ENCODE assay signal across 11 cellular contexts in the genomic region with DNA sequence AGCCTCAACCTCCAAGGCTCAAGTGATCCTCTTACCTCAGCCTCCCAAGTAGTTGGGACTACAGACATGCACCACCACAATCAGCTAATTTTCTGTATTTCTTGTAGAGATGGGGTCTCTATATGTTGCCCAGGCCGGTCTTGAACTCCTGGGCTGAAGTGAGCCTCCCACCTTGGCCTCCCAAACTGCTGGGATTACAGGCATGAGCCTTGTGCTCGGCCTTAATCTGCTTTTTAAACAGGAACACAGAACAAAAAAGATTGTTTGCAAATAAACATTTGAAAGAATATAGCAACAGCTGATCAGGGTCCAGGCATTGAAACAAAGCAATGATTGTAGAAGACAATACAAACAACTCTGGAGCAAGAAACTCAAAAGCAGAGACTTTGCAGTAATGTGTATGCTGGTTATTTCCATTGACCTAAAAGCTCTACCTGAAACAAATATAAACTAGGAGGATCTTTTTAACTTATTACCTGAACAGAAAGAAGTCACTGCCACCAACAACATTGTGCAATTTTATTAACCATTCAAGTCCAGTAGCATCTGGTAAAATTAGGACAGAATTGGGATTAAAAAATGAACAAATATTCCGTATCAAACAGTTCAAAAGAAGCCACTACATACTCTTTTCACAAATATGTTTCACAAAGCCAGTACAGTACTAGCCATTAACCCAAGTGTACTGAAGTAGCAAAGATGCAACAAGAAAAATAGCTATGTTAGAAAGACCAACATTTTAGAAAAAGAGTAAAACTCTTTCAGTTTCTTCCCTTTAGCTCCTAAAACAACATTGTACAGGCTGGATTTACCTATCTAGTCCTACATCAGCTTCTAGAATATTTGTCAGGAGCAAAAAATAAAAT. TPM values are rescaled to one million over a fixed set of nuclear protein-coding genes. Genes with fewer than 3 reads are reported as not detected.
DNase-seq lines count a peak whose midpoint lies in the region; ATAC-seq, FAIRE-seq and TF ChIP-seq lines count a peak whose summit lies in the region.
"Had no signal": no experiment of that assay in that cellular context is flagged by ENCODE, and none has a peak within 500 bp of the region (broad histone marks: within the 10 kb centered on the region; RNA-seq: fewer than 3 reads in every experiment).

No MANE protein-coding gene starts in this region.

- H3K79me2 ChIP-seq in HepG2 (ENCODE audit: insufficient read depth, low read length): no peaks in the 10 kb centered on the region

- no peak for TF ChIP-seq POLR2A in HepG2 (IDR thresholded peaks at IDR 0.05; ENCODE audit: insufficient read depth in 1 of 2, low read depth in 2 of 2, low read length in 2 of 2)

- WGBS in HepG2 (ENCODE audit: low lambda C conversion rate): 52% methylated on average over 3 of the region's 3 CpGs

- peak in 1 of 2 experiments; percentile 48; a peak in 1 of 4 replicates for TF ChIP-seq EP300 in HepG2 (IDR thresholded peaks at IDR 0.05; ENCODE audit: low read depth in 2 of 2, low read length in 2 of 2)
- no peak for TF ChIP-seq EP300 in HepG2 (CRISPR knock-in tag; IDR thresholded peaks at IDR 0.05; ENCODE audit: borderline replicate concordance)

- peak overlapping the region in 6 of 11 experiments; percentile 35 to 75 (median 54); a peak in 10 of 22 replicates for H3K4me2 ChIP-seq in BLaER1 treated with 17β-estradiol and CSF1 and Interleukin-3, amounts not matched to agents 10 nM and 100 nM
- H3K4me2 ChIP-seq in HepG2 (ENCODE audit: low read depth, low read length): peak overlapping the region; percentile 60

- BruUV-seq in HepG2 (replicated peaks; lab: Mats Ljungman, UMichigan): TSS peak; percentile 51

- DNase-seq in HepG2 (ENCODE audit: low spot score): peak; percentile 50
- DNase-seq in effector memory CD8-positive, alpha-beta T cell: no peak
- no peak for DNase-seq in activated T-cell treated with anti-CD3 and anti-CD28 coated beads, Interleukin-2, amount 50 U/mL, for 1 hour
- DNase-seq in activated CD4-positive, alpha-beta T cell treated with anti-CD3 and anti-CD28 coated beads for 36 hours: no peak
- no peak for DNase-seq in activated CD8-positive, alpha-beta memory T cell treated with anti-CD3 and anti-CD28 coated beads for 24 hours
- DNase-seq: foreskin fibroblast, NCI-H446 treated with DMSO at 0.1 percent for 48 hours had no signal

- no peaks in the 10 kb centered on the region for H3K36me3 Mint-ChIP-seq in effector memory CD8-positive, alpha-beta T cell (ENCODE audit: insufficient read depth)
- H3K36me3 Mint-ChIP-seq in activated CD4-positive, alpha-beta T cell treated with anti-CD3 and anti-CD28 coated beads for 36 hours (ENCODE audit: low read depth): peaks cover 39% of the 10 kb centered on the region

- H3K9me3 ChIP-seq in BLaER1 treated with 17β-estradiol and CSF1 and Interleukin-3, amounts not matched to agents 10 nM and 100 nM (replicated peaks in 1 of 11): peaks cover 37 to 75% (median 52%) of the 10 kb centered on the region in 11 experiments
- H3K9me3 ChIP-seq in HepG2 (ENCODE audit: low read length): no peaks in the 10 kb centered on the region

- H2AFZ ChIP-seq in HepG2 (ENCODE audit: low read length): peak overlapping the region; percentile 4

- TF ChIP-seq RAD21 in HepG2 (CRISPR knock-in tag; IDR thresholded peaks at IDR 0.05): no peak

- intact Hi-C loops in HepG2 (cut with micrococcal nuclease; ENCODE audit: unreplicated experiment): loop anchor here (2.0 to 5.0 kb wide), 2 partner anchors 14 to 33 kb away; a partner anchor contains a TSS
- intact Hi-C loops in activated CD4-positive, alpha-beta T cell treated with anti-CD3 and anti-CD28 coated beads for 36 hours (cut with DNase I, micrococcal nuclease): no loop called here

- no peak for TF ChIP-seq CTCF in HepG2 (CRISPR knock-in tag; IDR thresholded peaks at IDR 0.05)

- in situ Hi-C loops in HepG2 (cut with HindIII; ENCODE audit: extremely low pct_ligation_motif_present, low pct_unique_long_range_greater_than_20kb): no loop called here

- no peak for FAIRE-seq in HepG2 (lab: Jason Lieb, UNC)

- peaks cover 1 to 4% of the 10 kb centered on the region in 2 donors for H3K4me1 Mint-ChIP-seq in effector memory CD8-positive, alpha-beta T cell (ENCODE audit: low read depth in 2 of 2)
- peaks cover 7% of the 10 kb centered on the region for H3K4me1 Mint-ChIP-seq in activated CD4-positive, alpha-beta T cell treated with anti-CD3 and anti-CD28 coated beads for 36 hours

- no peak overlapping the region for H3K4me3 ChIP-seq in BLaER1 treated with 17β-estradiol and CSF1 and Interleukin-3, amounts not matched to agents 10 nM and 100 nM
- peak overlapping the region in 2 of 3 experiments; percentile 7 to 26; a peak in 1 of 6 replicates for H3K4me3 ChIP-seq in HepG2 (replicated peaks in 1 of 3; ENCODE audit: insufficient read depth in 1 of 3, low read depth in 2 of 3, low read length in 3 of 3)
- H3K4me3 ChIP-seq: skin epidermis had no signal

- H4K20me1 ChIP-seq in BLaER1 treated with 17β-estradiol and CSF1 and Interleukin-3, amounts not matched to agents 10 nM and 100 nM: no peaks in the 10 kb centered on the region
- no peaks in the 10 kb centered on the region for H4K20me1 ChIP-seq in HepG2 (ENCODE audit: insufficient read depth, low read length)

- H3K36me3 ChIP-seq in BLaER1 treated with 17β-estradiol and CSF1 and Interleukin-3, amounts not matched to agents 10 nM and 100 nM: peaks cover 9 to 26% (median 19%) of the 10 kb centered on the region in 11 experiments; a peak in 21 of 22 replicates
- H3K36me3 ChIP-seq in HepG2 (replicated peaks in 1 of 2; ENCODE audit: control insufficient read depth in 1 of 2, insufficient read depth in 2 of 2, low read length in 2 of 2): no peaks in the 10 kb centered on the region

- no peaks in the 10 kb centered on the region for H3K9me3 Mint-ChIP-seq in effector memory CD8-positive, alpha-beta T cell
- peaks cover 16% of the 10 kb centered on the region for H3K9me3 Mint-ChIP-seq in activated CD4-positive, alpha-beta T cell treated with anti-CD3 and anti-CD28 coated beads for 36 hours (ENCODE audit: low read depth)

- peak overlapping the region in 8 of 11 experiments; percentile 32 to 81 (median 68); a peak in 16 of 22 replicates for H3K27ac ChIP-seq in BLaER1 treated with 17β-estradiol and CSF1 and Interleukin-3, amounts not matched to agents 10 nM and 100 nM
- H3K27ac ChIP-seq in HepG2 (ENCODE audit: extremely low read length, insufficient read depth, low read length): peak overlapping the region; percentile 82

- POLR2A ChIA-PET in HepG2 (lab: Yijun Ruan, JAX): interaction anchor here (1.2 to 2.7 kb wide), 5 partner anchors 14 to 245 kb away, joined by 5 to 21 read pairs (median 6); a partner anchor contains a TSS
- POLR2A ChIA-PET in activated CD4-positive, alpha-beta T cell treated with anti-CD3 and anti-CD28 coated beads for 36 hours (lab: Charles Lee): interaction anchor here (1.0 kb wide), 1 partner anchor 182 kb away, joined by 3 read pairs; no protein-coding TSS in a partner anchor

- H3K27me3 ChIP-seq in BLaER1 treated with 17β-estradiol and CSF1 and Interleukin-3, amounts not matched to agents 10 nM and 100 nM: no peaks in the 10 kb centered on the region
- no peaks in the 10 kb centered on the region for H3K27me3 ChIP-seq in HepG2 (ENCODE audit: control insufficient read depth in 1 of 2, insufficient read depth in 2 of 2, low read length in 2 of 2)

- CTCF ChIA-PET in HepG2 (lab: Yijun Ruan, JAX; ENCODE audit: low intra/inter-chr PET ratio, low total read pairs): no interaction called here
- CTCF ChIA-PET in activated CD4-positive, alpha-beta T cell treated with anti-CD3 and anti-CD28 coated beads for 36 hours (lab: Charles Lee): interaction anchor here (0.6 kb wide), 2 partner anchors 11 to 1713 kb away, joined by 3 to 4 read pairs; no protein-coding TSS in a partner anchor

- no peak overlapping the region for H3K4me3 Mint-ChIP-seq in effector memory CD8-positive, alpha-beta T cell
- H3K4me3 Mint-ChIP-seq in activated CD4-positive, alpha-beta T cell treated with anti-CD3 and anti-CD28 coated beads for 36 hours: no peak overlapping the region

- H3K9ac ChIP-seq in BLaER1 treated with 17β-estradiol and CSF1 and Interleukin-3, amounts not matched to agents 10 nM and 100 nM: peak overlapping the region in 6 of 11 experiments; percentile 0 to 69 (median 64); a peak in 8 of 22 replicates
- peak overlapping the region; percentile 62 for H3K9ac ChIP-seq in HepG2 (ENCODE audit: insufficient read depth, low read depth, low read length)

- no peaks in the 10 kb centered on the region for H3K27me3 Mint-ChIP-seq in effector memory CD8-positive, alpha-beta T cell
- no peaks in the 10 kb centered on the region for H3K27me3 Mint-ChIP-seq in activated CD4-positive, alpha-beta T cell treated with anti-CD3 and anti-CD28 coated beads for 36 hours

- ATAC-seq in GM19351 (IDR thresholded peaks at IDR 0.05; ENCODE audit: unreplicated experiment) (peak; percentile 32), HG03442 (IDR thresholded peaks at IDR 0.05; ENCODE audit: unreplicated experiment) (peak; percentile 13), HepG2 (peak; percentile 84)
- no peak for ATAC-seq in effector memory CD8-positive, alpha-beta T cell (replicated peaks)
- ATAC-seq in activated CD4-positive, alpha-beta T cell treated with anti-CD3 and anti-CD28 coated beads for 36 hours: no peak

- no peak overlapping the region for H3K27ac Mint-ChIP-seq in effector memory CD8-positive, alpha-beta T cell
- H3K27ac Mint-ChIP-seq in activated CD4-positive, alpha-beta T cell treated with anti-CD3 and anti-CD28 coated beads for 36 hours: no peak overlapping the region

- peaks cover 0 to 25% (median 8%) of the 10 kb centered on the region in 10 experiments; a peak in 11 of 20 replicates for H3K4me1 ChIP-seq in BLaER1 treated with 17β-estradiol and CSF1 and Interleukin-3, amounts not matched to agents 10 nM and 100 nM
- H3K4me1 ChIP-seq in HepG2 (ENCODE audit: insufficient read depth, low read length): peaks cover 22% of the 10 kb centered on the region

RNA-seq across cellular contexts. Expression of a gene that starts 14.2 kb away (rescaled TPM):
- total RNA-seq in HepG2 (2016; rRNA removed; fragmentation: Illumina TruSeq; extraction: Trizol): 7.5 and 11.3 TPM in 2 replicates
- 7.7 and 9.1 TPM in 2 replicates for total RNA-seq in HepG2 (2016; cell fraction: cytosol; rRNA removed; fragmentation: Illumina TruSeq; extraction: Trizol; ENCODE audit: low read depth)
- 8.3 and 9.6 TPM in 2 replicates for total RNA-seq in HepG2 (2016; cell fraction: insoluble cytoplasmic fraction; rRNA removed; fragmentation: Illumina TruSeq; extraction: Trizol)
- total RNA-seq in HepG2 (2016; cell fraction: membrane; rRNA removed; fragmentation: Illumina TruSeq; extraction: Trizol): 8.9 and 9.0 TPM in 2 replicates
- 6.7 and 6.8 TPM in 2 replicates for total RNA-seq in HepG2 (2016; cell fraction: nucleus; rRNA removed; fragmentation: Illumina TruSeq; extraction: Trizol)
- 26.3 and 26.5 TPM in 2 replicates for polyA plus RNA-seq in HepG2 (2011; rRNA removed)
- 13.9 and 26.8 TPM in 2 replicates for polyA plus RNA-seq in HepG2 (2011; cell fraction: cytosol; rRNA removed)
- polyA plus RNA-seq in HepG2 (2011; cell fraction: nucleus; rRNA removed): 10.6 and 16.4 TPM in 2 replicates
- polyA plus RNA-seq in HepG2 (2012): 20.1 and 34.9 TPM in 2 replicates
- polyA plus RNA-seq in HepG2 (2016; cell fraction: cytosol; fragmentation: Illumina TruSeq; extraction: Trizol; ENCODE audit: low read depth): 3.8 and 4.5 TPM in 2 replicates
- 9.2 and 10.1 TPM in 2 replicates for polyA plus RNA-seq in HepG2 (2016; cell fraction: insoluble cytoplasmic fraction; fragmentation: Illumina TruSeq; extraction: Trizol; ENCODE audit: low read depth)
- polyA plus RNA-seq in HepG2 (2016; cell fraction: membrane; fragmentation: Illumina TruSeq; extraction: Trizol; ENCODE audit: low read depth): 7.3 and 8.2 TPM in 2 replicates
- 8.4 and 8.8 TPM in 2 replicates for polyA plus RNA-seq in HepG2 (2016; cell fraction: nucleus; fragmentation: Illumina TruSeq; extraction: Trizol; ENCODE audit: insufficient read depth, low read depth)
- polyA minus RNA-seq in HepG2 (2011; rRNA and poly(A)+ RNA removed; ENCODE audit: low replicate concordance): 3.4 and 6.6 TPM in 2 replicates
- polyA minus RNA-seq in HepG2 (2011; cell fraction: cytosol; rRNA and poly(A)+ RNA removed): 9.8 and 12.4 TPM in 2 replicates
- 15.1 and 20.8 TPM in 2 replicates for polyA minus RNA-seq in HepG2 (2011; cell fraction: nucleus; rRNA and poly(A)+ RNA removed)
- total RNA-seq in activated CD4-positive, alpha-beta T cell treated with anti-CD3 and anti-CD28 coated beads for 36 hours: 1 to 10 TPM; 5.1 to 5.8 TPM

RNA-seq across cellular contexts. Expression of a gene that starts 55.2 kb away (rescaled TPM):
- 0.93 and 1.1 TPM in 2 replicates for total RNA-seq in HepG2 (2016; rRNA removed; fragmentation: Illumina TruSeq; extraction: Trizol)
- total RNA-seq in HepG2 (2016; cell fraction: cytosol; rRNA removed; fragmentation: Illumina TruSeq; extraction: Trizol; ENCODE audit: low read depth): 0.30 and 0.44 TPM in 2 replicates
- 0.71 and 0.73 TPM in 2 replicates for total RNA-seq in HepG2 (2016; cell fraction: insoluble cytoplasmic fraction; rRNA removed; fragmentation: Illumina TruSeq; extraction: Trizol)
- total RNA-seq in HepG2 (2016; cell fraction: membrane; rRNA removed; fragmentation: Illumina TruSeq; extraction: Trizol): 0.56 and 1.1 TPM in 2 replicates
- total RNA-seq in HepG2 (2016; cell fraction: nucleus; rRNA removed; fragmentation: Illumina TruSeq; extraction: Trizol): 0.31 and 0.97 TPM in 2 replicates
- 0.29 and 0.62 TPM in 2 replicates for polyA plus RNA-seq in HepG2 (2011; rRNA removed)
- 0.21 and 0.33 TPM in 2 replicates for polyA plus RNA-seq in HepG2 (2011; cell fraction: cytosol; rRNA removed)
- polyA plus RNA-seq in HepG2 (2011; cell fraction: nucleus; rRNA removed): 0.23 and 0.28 TPM in 2 replicates
- polyA plus RNA-seq in HepG2 (2012): 0.71 and 1.0 TPM in 2 replicates
- 0.20 and 0.35 TPM in 2 replicates for polyA plus RNA-seq in HepG2 (2016; cell fraction: cytosol; fragmentation: Illumina TruSeq; extraction: Trizol; ENCODE audit: low read depth)
- polyA plus RNA-seq in HepG2 (2016; cell fraction: insoluble cytoplasmic fraction; fragmentation: Illumina TruSeq; extraction: Trizol; ENCODE audit: low read depth): 0.68 and 0.74 TPM in 2 replicates
- polyA plus RNA-seq in HepG2 (2016; cell fraction: membrane; fragmentation: Illumina TruSeq; extraction: Trizol; ENCODE audit: low read depth): 0.41 and 0.48 TPM in 2 replicates
- 0.51 and 0.63 TPM in 2 replicates for polyA plus RNA-seq in HepG2 (2016; cell fraction: nucleus; fragmentation: Illumina TruSeq; extraction: Trizol; ENCODE audit: insufficient read depth, low read depth)
- 0.10 and 0.19 TPM in 2 replicates for polyA minus RNA-seq in HepG2 (2011; rRNA and poly(A)+ RNA removed; ENCODE audit: low replicate concordance)
- polyA minus RNA-seq in HepG2 (2011; cell fraction: cytosol; rRNA and poly(A)+ RNA removed): 0.69 TPM in 1 of 2 replicates, not detected in the other
- 0.64 and 1.1 TPM in 2 replicates for polyA minus RNA-seq in HepG2 (2011; cell fraction: nucleus; rRNA and poly(A)+ RNA removed)
- 1 to 10 TPM in 1 of 2 experiments, under 1 TPM in 1; 0.35 to 1.4 TPM for total RNA-seq in activated CD4-positive, alpha-beta T cell treated with anti-CD3 and anti-CD28 coated beads for 36 hours

Comparison
In these comparisons a context has a peak if more than half of its experiments do, and no peak if none do; other contexts are left out.
1. H3K4me3 ChIP-seq: peak in HepG2 (2 of 3); none in BLaER1 treated with 17β-estradiol and CSF1 and Interleukin-3, amounts not matched to agents 10 nM and 100 nM (0 of 10).
2. ATAC-seq: peak in GM19351 (single experiment), HG03442 (single experiment) and HepG2 (single experiment); none in effector memory CD8-positive, alpha-beta T cell (single experiment) and activated CD4-positive, alpha-beta T cell treated with anti-CD3 and anti-CD28 coated beads for 36 hours (single experiment).